In the genomic region with DNA sequence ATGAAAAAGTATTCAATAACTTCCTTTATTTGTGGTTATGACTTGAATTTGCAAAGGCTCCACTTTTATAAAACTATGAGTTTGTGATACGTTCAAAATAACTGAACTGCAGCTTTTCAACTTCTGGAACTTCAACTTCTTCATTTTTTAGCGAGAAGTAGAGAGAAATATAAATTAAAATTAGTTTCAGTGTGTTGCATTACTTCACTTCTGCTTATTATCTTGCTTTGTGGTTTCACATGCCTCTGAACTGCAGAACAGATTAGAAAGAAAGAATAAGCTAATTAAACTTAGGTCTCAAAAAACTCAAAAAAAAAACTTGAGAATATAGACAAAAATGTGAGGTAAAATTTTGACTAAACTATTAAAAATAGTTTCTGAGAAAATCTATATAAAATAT, we compare ENCODE assay signal across 1 cellular context.
TF ChIP-seq lines count a peak whose summit lies in the region.

No MANE protein-coding gene starts in this region.

TF ChIP-seq in WTC11, 78 proteins besides CTCF, POLR2A, EP300 and RAD21 (continued from another document):
- TF ChIP-seq, protein P1, sequence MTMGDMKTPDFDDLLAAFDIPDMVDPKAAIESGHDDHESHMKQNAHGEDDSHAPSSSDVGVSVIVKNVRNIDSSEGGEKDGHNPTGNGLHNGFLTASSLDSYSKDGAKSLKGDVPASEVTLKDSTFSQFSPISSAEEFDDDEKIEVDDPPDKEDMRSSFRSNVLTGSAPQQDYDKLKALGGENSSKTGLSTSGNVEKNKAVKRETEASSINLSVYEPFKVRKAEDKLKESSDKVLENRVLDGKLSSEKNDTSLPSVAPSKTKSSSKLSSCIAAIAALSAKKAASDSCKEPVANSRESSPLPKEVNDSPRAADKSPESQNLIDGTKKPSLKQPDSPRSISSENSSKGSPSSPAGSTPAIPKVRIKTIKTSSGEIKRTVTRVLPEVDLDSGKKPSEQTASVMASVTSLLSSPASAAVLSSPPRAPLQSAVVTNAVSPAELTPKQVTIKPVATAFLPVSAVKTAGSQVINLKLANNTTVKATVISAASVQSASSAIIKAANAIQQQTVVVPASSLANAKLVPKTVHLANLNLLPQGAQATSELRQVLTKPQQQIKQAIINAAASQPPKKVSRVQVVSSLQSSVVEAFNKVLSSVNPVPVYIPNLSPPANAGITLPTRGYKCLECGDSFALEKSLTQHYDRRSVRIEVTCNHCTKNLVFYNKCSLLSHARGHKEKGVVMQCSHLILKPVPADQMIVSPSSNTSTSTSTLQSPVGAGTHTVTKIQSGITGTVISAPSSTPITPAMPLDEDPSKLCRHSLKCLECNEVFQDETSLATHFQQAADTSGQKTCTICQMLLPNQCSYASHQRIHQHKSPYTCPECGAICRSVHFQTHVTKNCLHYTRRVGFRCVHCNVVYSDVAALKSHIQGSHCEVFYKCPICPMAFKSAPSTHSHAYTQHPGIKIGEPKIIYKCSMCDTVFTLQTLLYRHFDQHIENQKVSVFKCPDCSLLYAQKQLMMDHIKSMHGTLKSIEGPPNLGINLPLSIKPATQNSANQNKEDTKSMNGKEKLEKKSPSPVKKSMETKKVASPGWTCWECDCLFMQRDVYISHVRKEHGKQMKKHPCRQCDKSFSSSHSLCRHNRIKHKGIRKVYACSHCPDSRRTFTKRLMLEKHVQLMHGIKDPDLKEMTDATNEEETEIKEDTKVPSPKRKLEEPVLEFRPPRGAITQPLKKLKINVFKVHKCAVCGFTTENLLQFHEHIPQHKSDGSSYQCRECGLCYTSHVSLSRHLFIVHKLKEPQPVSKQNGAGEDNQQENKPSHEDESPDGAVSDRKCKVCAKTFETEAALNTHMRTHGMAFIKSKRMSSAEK (CRISPR knock-in tag; IDR thresholded peaks at IDR 0.05; ENCODE audit: borderline replicate concordance), result no peak
- TF ChIP-seq ATF1 (CRISPR knock-in tag; IDR thresholded peaks at IDR 0.05), result no peak
- no peak for TF ChIP-seq TCF7 (CRISPR knock-in tag; IDR thresholded peaks at IDR 0.05; ENCODE audit: low read depth)
- TF ChIP-seq ZNF138 (CRISPR knock-in tag; conservative IDR thresholded peaks at IDR 0.05), result no peak
- TF ChIP-seq ZNF671 (CRISPR knock-in tag; IDR thresholded peaks at IDR 0.05), result no peak
- TF ChIP-seq GABPB1 (CRISPR knock-in tag; IDR thresholded peaks at IDR 0.05), result no peak
- TF ChIP-seq TEAD1 (CRISPR knock-in tag; IDR thresholded peaks at IDR 0.05), result no peak
- TF ChIP-seq NFE2L1 (CRISPR knock-in tag; IDR thresholded peaks at IDR 0.05), result no peak
- TF ChIP-seq TP53 (CRISPR knock-in tag; IDR thresholded peaks at IDR 0.05), result no peak
